Comparison of ENCODE assay signal across 18 cellular contexts in genomic region chr15:50977157-50977556, GRCh38.
"Had no signal": no experiment of that assay in that cellular context is flagged by ENCODE, and none has a peak within 500 bp of the region (broad histone marks: within the 10 kb centered on the region; RNA-seq: fewer than 3 reads in every experiment).

No MANE protein-coding gene starts in this region.

- H3K4me1 Mint-ChIP-seq: nephron; stimulated activated naive B cell treated with anti-CD40 and anti-IgM and Interleukin-4, amounts not matched to agents 10 μg/mL and 1 μg/mL and 100 μg/mL, for 72 hours had no signal

- H3K27ac Mint-ChIP-seq: effector memory CD8-positive, alpha-beta T cell; nephron; stimulated activated naive B cell treated with anti-CD40 and anti-IgM and Interleukin-4, amounts not matched to agents 10 μg/mL and 1 μg/mL and 100 μg/mL, for 72 hours had no signal

- H3K4me3 ChIP-seq: SK-N-MC had no signal

- H3K27ac ChIP-seq: SK-N-MC had no signal

- H3K9me3 Mint-ChIP-seq: effector memory CD8-positive, alpha-beta T cell had no signal

- ATAC-seq: effector memory CD8-positive, alpha-beta T cell; left lobe of liver; stimulated activated naive B cell treated with anti-CD40 and anti-IgM and Interleukin-4, amounts not matched to agents 10 μg/mL and 1 μg/mL and 100 μg/mL, for 72 hours had no signal

- DNase-seq: activated CD4-positive, alpha-beta T cell treated with anti-CD3 and anti-CD28 coated beads, Interleukin-2, amount 50 U/mL, for 1 hour; activated naive CD4-positive, alpha-beta T cell; caudate nucleus; cortex of kidney; effector memory CD8-positive, alpha-beta T cell; islet precursor cell; mesendoderm; nucleus accumbens; posterior cingulate gyrus; retina; stimulated activated CD4-positive, alpha-beta T cell treated with anti-CD3 and anti-CD28 coated beads, Interleukin-15, amount 100 ng/mL, for 24 hours; stimulated activated CD4-positive, alpha-beta T cell treated with anti-CD3 and anti-CD28 coated beads, Interleukin-4, amount 100 ng/mL, for 1 hour; stimulated activated naive B cell treated with anti-CD40 and anti-IgM and Interleukin-4, amounts not matched to agents 10 μg/mL and 1 μg/mL and 100 μg/mL, for 72 hours; substantia nigra; trophoblast cell had no signal

- H3K4me3 Mint-ChIP-seq: effector memory CD8-positive, alpha-beta T cell; nephron; stimulated activated naive B cell treated with anti-CD40 and anti-IgM and Interleukin-4, amounts not matched to agents 10 μg/mL and 1 μg/mL and 100 μg/mL, for 72 hours had no signal

- H3K27me3 Mint-ChIP-seq: effector memory CD8-positive, alpha-beta T cell; stimulated activated naive B cell treated with anti-CD40 and anti-IgM and Interleukin-4, amounts not matched to agents 10 μg/mL and 1 μg/mL and 100 μg/mL, for 72 hours had no signal
